8 cellular contexts compared by ENCODE assay signal in the genomic region with DNA sequence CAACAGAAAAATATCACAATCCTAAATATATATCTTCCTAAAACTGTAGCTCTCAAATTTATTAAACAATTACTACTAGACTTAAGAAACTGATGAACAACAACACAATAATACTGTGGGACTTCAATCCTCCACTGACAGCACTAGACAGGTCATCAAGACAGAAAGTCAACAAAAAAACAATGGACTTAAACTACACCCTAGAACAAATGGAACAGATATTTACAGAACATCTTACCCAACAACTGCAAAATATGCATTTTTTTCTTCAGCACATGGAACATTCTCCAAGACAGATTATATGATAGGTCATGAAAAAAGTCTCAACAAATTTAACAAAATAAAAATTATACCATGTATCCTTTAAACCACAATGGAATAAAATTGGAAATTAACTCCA.
"Had no signal": no experiment of that assay in that cellular context is flagged by ENCODE, and none has a peak within 500 bp of the region (broad histone marks: within the 10 kb centered on the region; RNA-seq: fewer than 3 reads in every experiment).

No MANE protein-coding gene starts in this region.

- DNase-seq: GDM1, GF-D8 had no signal

- ATAC-seq: GM12878 had no signal

- H3K4me3 ChIP-seq: GM12878 had no signal

- FAIRE-seq: G401.6, GM12878, GM12891, GM12892, GM18507, GM19239 had no signal
